8 cellular contexts compared by ENCODE assay signal in genomic region chr1:3900150-3900968, GRCh38.
A peak's percentile ranks its signal among the peaks of the same experiment; 100 is the strongest.
DNase-seq lines count a peak whose midpoint lies in the region; ATAC-seq and TF ChIP-seq lines count a peak whose summit lies in the region.

Gene C1orf174, minus strand, starts transcription at chr1:3900272. Its CDS starts 86 bp downstream, at chr1:3900186.

- TF ChIP-seq CTCF in AG10803 (conservative IDR thresholded peaks at IDR 0.05; ENCODE audit: low read length): no peak

- peak within 1 kb of the TSS; percentile 98 for H3K27ac ChIP-seq in cingulate gyrus (ENCODE audit: low read depth, low read length)

- ATAC-seq in GM19043 (IDR thresholded peaks at IDR 0.05; ENCODE audit: low read depth, unreplicated experiment) (peak; percentile 53), HG03378 (IDR thresholded peaks at IDR 0.05; ENCODE audit: unreplicated experiment) (peak; percentile 62)

- DNase-seq in AG10803 (ENCODE audit: low read depth): peak; percentile 99
- peak; percentile 86 for DNase-seq in NCI-H524 treated with DMSO at 0.1 percent for 48 hours (lab: John Stamatoyannopoulos, UW)
- DNase-seq in activated CD4-positive, alpha-beta T cell treated with anti-CD3 and anti-CD28 coated beads for 4 hours: peak; percentile 90 to 94
- DNase-seq in kidney glomerular epithelial cell (lab: John Stamatoyannopoulos, UW): peak; percentile 100
- peak; percentile 82 to 90 for DNase-seq in stimulated activated CD4-positive, alpha-beta T cell treated with anti-CD3 and anti-CD28 coated beads, Interleukin-1b, Interleukin-23, amount 100 ng/mL, for 1 hour (ENCODE audit: low read depth in 2 of 2)

- H3K4me3 ChIP-seq in AG10803 (ENCODE audit: low read length): peak within 1 kb of the TSS; percentile 95

Comparison
In these comparisons a context has a peak if more than half of its experiments do, and no peak if none do; other contexts are left out.
1. Peak in every context shown above with its lines: DNase-seq, ATAC-seq, H3K4me3 ChIP-seq and H3K27ac ChIP-seq.